ENCODE assay signal across 1 cellular context in the genomic region with DNA sequence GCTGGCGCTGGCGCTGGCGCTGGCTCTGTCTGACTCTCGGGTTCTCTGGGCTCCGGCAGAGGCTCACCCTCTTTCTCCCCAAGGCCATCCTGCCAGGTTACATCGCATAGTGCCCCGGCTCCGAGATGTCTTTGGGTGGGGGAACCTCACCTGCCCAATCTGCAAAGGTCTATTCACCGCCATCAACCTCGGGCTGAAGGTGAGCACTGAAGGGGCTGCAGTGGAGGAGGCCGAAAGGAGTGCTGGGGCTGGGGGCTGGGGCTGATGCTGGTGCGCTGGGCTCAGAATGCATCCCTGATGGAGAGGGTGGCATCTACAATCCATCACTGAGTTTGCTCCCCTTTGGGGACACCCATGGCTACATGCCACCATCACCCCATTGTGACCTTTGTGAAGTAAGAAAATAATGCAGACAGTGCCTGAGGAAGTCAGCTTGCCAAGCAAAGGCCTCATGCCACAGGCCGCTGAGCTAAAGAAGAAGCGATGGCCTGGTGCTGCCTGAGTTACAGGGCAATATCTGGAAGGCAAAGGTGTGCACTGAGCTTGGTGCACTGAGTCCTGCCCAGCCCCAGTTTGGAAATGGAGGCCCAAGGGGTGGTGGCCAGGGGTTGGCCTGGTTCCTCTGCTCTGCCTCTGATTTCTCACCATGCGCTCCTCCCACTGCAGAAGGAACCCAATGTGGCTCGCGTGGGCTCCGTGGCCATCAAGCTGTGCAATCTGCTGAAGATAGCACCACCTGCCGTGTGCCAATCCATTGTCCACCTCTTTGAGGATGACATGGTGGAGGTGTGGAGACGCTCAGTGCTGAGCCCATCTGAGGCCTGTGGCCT.
TF ChIP-seq lines count a peak whose summit lies in the region.

No MANE protein-coding gene starts in this region.

TF ChIP-seq in HepG2, 621 proteins besides CTCF, POLR2A, EP300 and RAD21:
- TF ChIP-seq, protein P1, sequence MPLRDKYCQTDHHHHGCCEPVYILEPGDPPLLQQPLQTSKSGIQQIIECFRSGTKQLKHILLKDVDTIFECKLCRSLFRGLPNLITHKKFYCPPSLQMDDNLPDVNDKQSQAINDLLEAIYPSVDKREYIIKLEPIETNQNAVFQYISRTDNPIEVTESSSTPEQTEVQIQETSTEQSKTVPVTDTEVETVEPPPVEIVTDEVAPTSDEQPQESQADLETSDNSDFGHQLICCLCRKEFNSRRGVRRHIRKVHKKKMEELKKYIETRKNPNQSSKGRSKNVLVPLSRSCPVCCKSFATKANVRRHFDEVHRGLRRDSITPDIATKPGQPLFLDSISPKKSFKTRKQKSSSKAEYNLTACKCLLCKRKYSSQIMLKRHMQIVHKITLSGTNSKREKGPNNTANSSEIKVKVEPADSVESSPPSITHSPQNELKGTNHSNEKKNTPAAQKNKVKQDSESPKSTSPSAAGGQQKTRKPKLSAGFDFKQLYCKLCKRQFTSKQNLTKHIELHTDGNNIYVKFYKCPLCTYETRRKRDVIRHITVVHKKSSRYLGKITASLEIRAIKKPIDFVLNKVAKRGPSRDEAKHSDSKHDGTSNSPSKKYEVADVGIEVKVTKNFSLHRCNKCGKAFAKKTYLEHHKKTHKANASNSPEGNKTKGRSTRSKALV (CRISPR knock-in tag; IDR thresholded peaks at IDR 0.05), result no peak
- TF ChIP-seq TARDBP (CRISPR knock-in tag; IDR thresholded peaks at IDR 0.05) (no peak), DNMT3B (CRISPR knock-in tag; conservative IDR thresholded peaks at IDR 0.05) (no peak), ZFX (CRISPR knock-in tag; IDR thresholded peaks at IDR 0.05; ENCODE audit: low read depth) (peak; percentile 33; the same call in 1 of the 2 replicates), ZNF430 (CRISPR knock-in tag; IDR thresholded peaks at IDR 0.05) (0 out of 2 replicates have a peak, but pooled peaks have one; percentile 7), FOXA3 (CRISPR knock-in tag; IDR thresholded peaks at IDR 0.05) (no peak), NFE2L1 (CRISPR knock-in tag; IDR thresholded peaks at IDR 0.05; ENCODE audit: borderline replicate concordance) (0 out of 2 replicates have a peak, but pooled peaks have one; percentile 1), ZNF343 (CRISPR knock-in tag; IDR thresholded peaks at IDR 0.05) (0 out of 2 replicates have a peak, but pooled peaks have one; percentile 5), MIER3 (CRISPR knock-in tag; IDR thresholded peaks at IDR 0.05; ENCODE audit: borderline replicate concordance) (0 out of 2 replicates have a peak, but pooled peaks have one; percentile 4), MTF2 (CRISPR knock-in tag; IDR thresholded peaks at IDR 0.05; ENCODE audit: borderline replicate concordance) (0 out of 2 replicates have a peak, but pooled peaks have one; percentile 22)
- TF ChIP-seq, protein P2, sequence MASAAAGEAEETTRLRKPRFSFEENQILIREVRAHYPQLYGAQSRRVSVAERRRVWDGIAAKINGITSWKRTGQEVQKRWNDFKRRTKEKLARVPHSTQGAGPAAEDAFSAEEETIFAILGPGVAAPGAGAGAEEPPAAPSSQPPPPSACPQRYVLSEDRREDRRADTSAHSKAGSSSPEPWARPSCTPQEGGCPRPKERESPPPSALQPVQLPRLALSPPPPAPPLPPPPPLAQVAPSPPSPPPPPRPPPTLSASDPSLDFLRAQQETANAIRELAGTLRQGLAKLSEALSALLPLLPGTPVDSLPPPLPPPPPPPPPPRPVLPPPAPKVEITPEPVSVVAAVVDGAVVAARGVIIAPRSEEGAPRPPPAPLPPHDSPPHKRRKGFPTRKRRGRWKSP (CRISPR knock-in tag; IDR thresholded peaks at IDR 0.05), result peak; percentile 99
- TF ChIP-seq, protein P3, sequence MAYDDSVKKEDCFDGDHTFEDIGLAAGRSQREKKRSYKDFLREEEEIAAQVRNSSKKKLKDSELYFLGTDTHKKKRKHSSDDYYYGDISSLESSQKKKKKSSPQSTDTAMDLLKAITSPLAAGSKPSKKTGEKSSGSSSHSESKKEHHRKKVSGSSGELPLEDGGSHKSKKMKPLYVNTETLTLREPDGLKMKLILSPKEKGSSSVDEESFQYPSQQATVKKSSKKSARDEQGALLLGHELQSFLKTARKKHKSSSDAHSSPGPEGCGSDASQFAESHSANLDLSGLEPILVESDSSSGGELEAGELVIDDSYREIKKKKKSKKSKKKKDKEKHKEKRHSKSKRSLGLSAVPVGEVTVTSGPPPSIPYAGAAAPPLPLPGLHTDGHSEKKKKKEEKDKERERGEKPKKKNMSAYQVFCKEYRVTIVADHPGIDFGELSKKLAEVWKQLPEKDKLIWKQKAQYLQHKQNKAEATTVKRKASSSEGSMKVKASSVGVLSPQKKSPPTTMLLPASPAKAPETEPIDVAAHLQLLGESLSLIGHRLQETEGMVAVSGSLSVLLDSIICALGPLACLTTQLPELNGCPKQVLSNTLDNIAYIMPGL (CRISPR knock-in tag; IDR thresholded peaks at IDR 0.05; ENCODE audit: borderline replicate concordance in 1 of 2, low read depth in 1 of 2), result 0 out of 4 replicates have a peak, but pooled peaks of 1 of the 2 experiments have one; percentile 13
